ENCODE assay signal across 19 cellular contexts in the genomic region with DNA sequence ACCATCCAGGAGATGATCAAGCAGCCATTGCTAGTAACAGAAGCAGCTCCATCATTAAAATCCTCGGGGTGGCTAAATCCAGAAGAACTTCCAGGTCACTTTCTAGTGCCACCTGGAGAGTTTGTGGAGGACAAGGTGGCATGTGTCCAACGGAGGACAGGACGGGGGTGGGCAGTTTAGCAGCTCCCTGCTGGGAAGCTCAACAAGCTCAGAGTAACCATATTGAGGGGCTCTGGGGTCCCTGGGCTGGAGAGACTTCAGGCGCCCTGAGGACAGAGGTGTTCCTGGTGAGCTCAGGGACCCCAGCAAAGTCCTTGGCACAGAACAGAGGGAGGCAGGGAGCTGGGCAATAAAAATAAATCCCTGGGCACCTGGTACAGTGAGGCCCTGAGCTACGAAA.
"Had no signal": no experiment of that assay in that cellular context is flagged by ENCODE, and none has a peak within 500 bp of the region (broad histone marks: within the 10 kb centered on the region; RNA-seq: fewer than 3 reads in every experiment).

No MANE protein-coding gene starts in this region.

- H3K4me3 ChIP-seq: heart left ventricle, psoas muscle, right lobe of liver, smooth muscle cell, suprapubic skin, thoracic aorta, tibial artery, upper lobe of right lung had no signal

- H3K4me2 ChIP-seq: smooth muscle cell had no signal

- H3K36me3 ChIP-seq: heart left ventricle, right lobe of liver, suprapubic skin, thoracic aorta, tibial artery, upper lobe of right lung had no signal

- ATAC-seq: heart left ventricle; natural killer cell treated with Interleukin-12 subunit alpha and Interleukin-12 subunit beta and Interleukin-15 and Interleukin-18, amount 100 ng/mL, for 72 hours; psoas muscle; right lobe of liver; stimulated activated effector memory CD8-positive, alpha-beta T cell treated with anti-CD3 and anti-CD28 coated beads, Interleukin-12 subunit alpha, Interleukin-12 subunit beta, amount 100 ng/mL, for 72 hours; upper lobe of right lung had no signal

- H3K27ac ChIP-seq: heart left ventricle, parathyroid adenoma, psoas muscle, right lobe of liver, suprapubic skin, thoracic aorta, tibial artery, upper lobe of right lung had no signal

- DNase-seq: glutamatergic neuron; heart left ventricle; hypothalamus; islet precursor cell; naive B cell; psoas muscle; right lobe of liver; stimulated activated CD4-positive, alpha-beta T cell treated with anti-CD3 and anti-CD28 coated beads, Interleukin-12 subunit alpha, Interleukin-12 subunit beta, amount 100 ng/mL, for 4 hours; stimulated activated CD4-positive, alpha-beta T cell treated with anti-CD3 and anti-CD28 coated beads, Interleukin-15, amount 100 ng/mL, for 24 hours; stimulated activated CD4-positive, alpha-beta T cell treated with anti-CD3 and anti-CD28 coated beads, Interleukin-4, amount 100 ng/mL, for 24 hours; stimulated activated naive CD4-positive, alpha-beta T cell; tibial artery; upper lobe of right lung had no signal

- H3K27me3 ChIP-seq: heart left ventricle, right lobe of liver, suprapubic skin, upper lobe of right lung had no signal

- H2AFZ ChIP-seq: parathyroid adenoma had no signal

- H3K4me1 ChIP-seq: heart left ventricle, parathyroid adenoma, psoas muscle, right lobe of liver, tibial artery, upper lobe of right lung had no signal

- H3K9me3 ChIP-seq: heart left ventricle, psoas muscle, right lobe of liver, suprapubic skin, thoracic aorta, tibial artery, upper lobe of right lung had no signal

- H3K79me2 ChIP-seq: parathyroid adenoma had no signal
